ENCODE assay signal across 11 cellular contexts in the genomic region with DNA sequence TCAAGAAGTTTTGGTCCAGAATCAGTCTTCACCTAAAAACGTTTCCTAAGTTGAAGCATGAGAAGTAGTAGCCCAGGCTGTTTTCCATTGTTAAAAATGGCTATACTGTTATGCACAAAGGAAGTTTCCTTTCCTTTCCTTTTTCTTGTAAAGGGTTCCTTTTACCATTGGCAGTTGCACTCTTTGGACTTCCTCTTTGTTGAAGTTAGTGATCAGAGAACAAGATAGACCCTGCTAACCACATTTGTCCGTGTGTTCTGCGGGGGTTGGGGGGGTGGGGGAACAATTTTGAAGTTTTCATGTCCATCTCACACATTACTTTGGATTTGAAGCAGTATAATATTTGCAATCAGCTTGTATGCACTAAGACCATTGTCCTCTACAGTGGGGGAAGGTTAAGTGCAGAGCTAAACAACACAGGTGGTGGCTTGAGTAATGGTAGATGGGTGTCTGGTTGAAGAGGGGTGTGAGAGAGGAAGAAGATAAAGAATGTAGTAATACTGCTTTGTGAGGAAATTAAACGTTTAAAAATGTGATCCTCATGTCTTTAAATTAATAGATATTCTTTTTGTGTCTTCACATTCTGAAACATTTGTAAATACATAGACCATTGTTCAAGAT. TPM values are rescaled to one million over a fixed set of nuclear protein-coding genes. Genes with fewer than 3 reads are reported as not detected.
DNase-seq lines count a peak whose midpoint lies in the region; ATAC-seq and TF ChIP-seq lines count a peak whose summit lies in the region.
"Had no signal": no experiment of that assay in that cellular context is flagged by ENCODE, and none has a peak within 500 bp of the region (broad histone marks: within the 10 kb centered on the region; RNA-seq: fewer than 3 reads in every experiment).

No MANE protein-coding gene starts in this region.

- H4K20me1 ChIP-seq in BLaER1 treated with 17β-estradiol and CSF1 and Interleukin-3, amounts not matched to agents 10 nM and 100 nM = no peaks in the 10 kb centered on the region; a peak in 1 of 22 replicates
- no peaks in the 10 kb centered on the region for H4K20me1 ChIP-seq in osteoblast (ENCODE audit: insufficient read depth, low read length)

- H3K4me1 ChIP-seq in BLaER1 treated with 17β-estradiol and CSF1 and Interleukin-3, amounts not matched to agents 10 nM and 100 nM = peaks cover 21 to 53% (median 28%) of the 10 kb centered on the region in 10 experiments
- peaks cover 7% of the 10 kb centered on the region for H3K4me1 ChIP-seq in osteoblast (ENCODE audit: insufficient read depth, low read length)

- H3K27ac ChIP-seq in BLaER1 treated with 17β-estradiol and CSF1 and Interleukin-3, amounts not matched to agents 10 nM and 100 nM = peak overlapping the region in 6 of 11 experiments; percentile 6 to 69 (median 32); a peak in 9 of 22 replicates
- H3K27ac ChIP-seq in osteoblast (ENCODE audit: low read depth, low read length) = peak overlapping the region; percentile 62

- peak overlapping the region; percentile 45 to 82 (median 66) for H3K4me2 ChIP-seq in BLaER1 treated with 17β-estradiol and CSF1 and Interleukin-3, amounts not matched to agents 10 nM and 100 nM
- peak overlapping the region; percentile 79 for H3K4me2 ChIP-seq in osteoblast (ENCODE audit: insufficient read depth, low read length)

- peaks cover 16% of the 10 kb centered on the region for H3K79me2 ChIP-seq in osteoblast (ENCODE audit: insufficient read depth, low read length)

- peak overlapping the region in 6 of 10 experiments; percentile 43 to 69 (median 59); a peak in 9 of 20 replicates for H3K4me3 ChIP-seq in BLaER1 treated with 17β-estradiol and CSF1 and Interleukin-3, amounts not matched to agents 10 nM and 100 nM
- peak overlapping the region; percentile 74 for H3K4me3 ChIP-seq in osteoblast (ENCODE audit: insufficient read depth, low read length)

- no peak for ATAC-seq in GM18873 (IDR thresholded peaks at IDR 0.05; ENCODE audit: low FRiP score, unreplicated experiment)
- ATAC-seq in HG03521 (IDR thresholded peaks at IDR 0.05; ENCODE audit: unreplicated experiment) = no peak

- H2AFZ ChIP-seq in osteoblast (ENCODE audit: low read length) = no peak overlapping the region

- H3K36me3 ChIP-seq in BLaER1 treated with 17β-estradiol and CSF1 and Interleukin-3, amounts not matched to agents 10 nM and 100 nM = peaks cover 0 to 16% (median 0%) of the 10 kb centered on the region in 11 experiments; a peak in 5 of 22 replicates
- H3K36me3 ChIP-seq in osteoblast (ENCODE audit: insufficient read depth, low read length) = peaks cover 64% of the 10 kb centered on the region

- H3K9me3 ChIP-seq in BLaER1 treated with 17β-estradiol and CSF1 and Interleukin-3, amounts not matched to agents 10 nM and 100 nM (replicated peaks in 1 of 11) = peaks cover 31 to 49% (median 39%) of the 10 kb centered on the region in 11 experiments
- H3K9me3 ChIP-seq in osteoblast (ENCODE audit: low read depth, low read length) = no peaks in the 10 kb centered on the region

- peak overlapping the region in 5 of 11 experiments; percentile 1 to 80 (median 61); a peak in 7 of 22 replicates for H3K9ac ChIP-seq in BLaER1 treated with 17β-estradiol and CSF1 and Interleukin-3, amounts not matched to agents 10 nM and 100 nM

- TF ChIP-seq CTCF in osteoblast (IDR thresholded peaks at IDR 0.05; ENCODE audit: extremely low read depth, low read depth, low read length) = no peak

- H3K27me3 ChIP-seq in BLaER1 treated with 17β-estradiol and CSF1 and Interleukin-3, amounts not matched to agents 10 nM and 100 nM = peaks cover 0 to 19% (median 17%) of the 10 kb centered on the region in 11 experiments; a peak in 18 of 22 replicates
- no peaks in the 10 kb centered on the region for H3K27me3 ChIP-seq in osteoblast (ENCODE audit: insufficient read depth, low read length)

- peak; percentile 75 for DNase-seq in NOMO-1 treated with DMSO at 0.1 percent for 48 hours (lab: John Stamatoyannopoulos, UW; ENCODE audit: unreplicated experiment)
- peak; percentile 47 for DNase-seq in dermis blood vessel endothelial cell
- no peak for DNase-seq in osteoblast (ENCODE audit: insufficient read length, low spot score, missing footprints)
- DNase-seq in kidney glomerular epithelial cell (lab: John Stamatoyannopoulos, UW) = no peak
- DNase-seq in inferior parietal cortex (ENCODE audit: extremely low spot score) = no peak
- DNase-seq: activated CD4-positive, alpha-beta T cell treated with anti-CD3 and anti-CD28 coated beads for 1 hour; NCI-H2081 treated with DMSO at 0.1 percent for 48 hours had no signal

RNA-seq across cellular contexts. Expression of a gene that starts 1.4 kb away (rescaled TPM):
- 23.9 and 37.6 TPM in 2 replicates for total RNA-seq in dermis blood vessel endothelial cell
- 19.4 and 23.5 TPM in 2 replicates for total RNA-seq in osteoblast

RNA-seq across cellular contexts. Expression of a gene that starts 31.3 kb away (rescaled TPM):
- total RNA-seq in dermis blood vessel endothelial cell = 16.7 and 20.5 TPM in 2 replicates
- 2,094 and 2,259 TPM in 2 replicates for total RNA-seq in osteoblast

RNA-seq across cellular contexts. Expression of a gene that starts 56.2 kb away (rescaled TPM):
- total RNA-seq in dermis blood vessel endothelial cell = 0.70 and 1.7 TPM in 2 replicates
- total RNA-seq in osteoblast = 1.1 and 2.1 TPM in 2 replicates
- total RNA-seq: Daoy had no signal

Comparison
In these comparisons a context has a peak if more than half of its experiments do, and no peak if none do; other contexts are left out.
1. DNase-seq: peak in NOMO-1 treated with DMSO at 0.1 percent for 48 hours (single experiment) and dermis blood vessel endothelial cell (single experiment); none in osteoblast (single experiment), kidney glomerular epithelial cell (single experiment) and inferior parietal cortex (single experiment).
2. RNA of a gene that starts 31.3 kb away (total RNA-seq): 2,094 to 2,259 TPM in osteoblast; 16.7 to 20.5 TPM in dermis blood vessel endothelial cell; every median in the first group is over 10 times any median in the second.